2 cellular contexts compared by ENCODE assay signal in genomic region chr2:150271952-150272351, GRCh38.
A peak's percentile ranks its signal among the peaks of the same experiment; 100 is the strongest.
TF ChIP-seq lines count a peak whose summit lies in the region.

No MANE protein-coding gene starts in this region.

TF ChIP-seq in GM23338, 12 proteins besides CTCF, POLR2A, EP300 and RAD21 (continued from another document):
- TF ChIP-seq ZNF462 (CRISPR knock-in tag; IDR thresholded peaks at IDR 0.05) (no peak), REST (IDR thresholded peaks at IDR 0.05; ENCODE audit: unreplicated experiment) (no peak), STAT1 (IDR thresholded peaks at IDR 0.05; ENCODE audit: unreplicated experiment) (no peak), EZH2phosphoT487 (IDR thresholded peaks at IDR 0.05; ENCODE audit: unreplicated experiment) (no peak)

TF ChIP-seq in SK-N-SH, 30 proteins besides CTCF, POLR2A, EP300 and RAD21 (continued from another document):
- TF ChIP-seq, protein P1, sequence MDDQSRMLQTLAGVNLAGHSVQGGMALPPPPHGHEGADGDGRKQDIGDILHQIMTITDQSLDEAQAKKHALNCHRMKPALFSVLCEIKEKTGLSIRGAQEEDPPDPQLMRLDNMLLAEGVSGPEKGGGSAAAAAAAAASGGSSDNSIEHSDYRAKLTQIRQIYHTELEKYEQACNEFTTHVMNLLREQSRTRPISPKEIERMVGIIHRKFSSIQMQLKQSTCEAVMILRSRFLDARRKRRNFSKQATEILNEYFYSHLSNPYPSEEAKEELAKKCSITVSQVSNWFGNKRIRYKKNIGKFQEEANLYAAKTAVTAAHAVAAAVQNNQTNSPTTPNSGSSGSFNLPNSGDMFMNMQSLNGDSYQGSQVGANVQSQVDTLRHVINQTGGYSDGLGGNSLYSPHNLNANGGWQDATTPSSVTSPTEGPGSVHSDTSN (IDR thresholded peaks at IDR 0.05) = peak; percentile 63
- peak; percentile 54; the same call in 1 of the 2 replicates for TF ChIP-seq NFIC (IDR thresholded peaks at IDR 0.05; ENCODE audit: borderline replicate concordance)
- TF ChIP-seq, protein P2, sequence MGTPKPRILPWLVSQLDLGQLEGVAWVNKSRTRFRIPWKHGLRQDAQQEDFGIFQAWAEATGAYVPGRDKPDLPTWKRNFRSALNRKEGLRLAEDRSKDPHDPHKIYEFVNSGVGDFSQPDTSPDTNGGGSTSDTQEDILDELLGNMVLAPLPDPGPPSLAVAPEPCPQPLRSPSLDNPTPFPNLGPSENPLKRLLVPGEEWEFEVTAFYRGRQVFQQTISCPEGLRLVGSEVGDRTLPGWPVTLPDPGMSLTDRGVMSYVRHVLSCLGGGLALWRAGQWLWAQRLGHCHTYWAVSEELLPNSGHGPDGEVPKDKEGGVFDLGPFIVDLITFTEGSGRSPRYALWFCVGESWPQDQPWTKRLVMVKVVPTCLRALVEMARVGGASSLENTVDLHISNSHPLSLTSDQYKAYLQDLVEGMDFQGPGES (IDR thresholded peaks at IDR 0.05; ENCODE audit: low read depth, low read length) = no peak
- peak; percentile 66 for TF ChIP-seq JUND (IDR thresholded peaks at IDR 0.05)
- 0 out of 2 replicates have a peak, but pooled peaks have one; percentile 52 for TF ChIP-seq MAX (IDR thresholded peaks at IDR 0.05; ENCODE audit: low read depth)
